In the genomic region with DNA sequence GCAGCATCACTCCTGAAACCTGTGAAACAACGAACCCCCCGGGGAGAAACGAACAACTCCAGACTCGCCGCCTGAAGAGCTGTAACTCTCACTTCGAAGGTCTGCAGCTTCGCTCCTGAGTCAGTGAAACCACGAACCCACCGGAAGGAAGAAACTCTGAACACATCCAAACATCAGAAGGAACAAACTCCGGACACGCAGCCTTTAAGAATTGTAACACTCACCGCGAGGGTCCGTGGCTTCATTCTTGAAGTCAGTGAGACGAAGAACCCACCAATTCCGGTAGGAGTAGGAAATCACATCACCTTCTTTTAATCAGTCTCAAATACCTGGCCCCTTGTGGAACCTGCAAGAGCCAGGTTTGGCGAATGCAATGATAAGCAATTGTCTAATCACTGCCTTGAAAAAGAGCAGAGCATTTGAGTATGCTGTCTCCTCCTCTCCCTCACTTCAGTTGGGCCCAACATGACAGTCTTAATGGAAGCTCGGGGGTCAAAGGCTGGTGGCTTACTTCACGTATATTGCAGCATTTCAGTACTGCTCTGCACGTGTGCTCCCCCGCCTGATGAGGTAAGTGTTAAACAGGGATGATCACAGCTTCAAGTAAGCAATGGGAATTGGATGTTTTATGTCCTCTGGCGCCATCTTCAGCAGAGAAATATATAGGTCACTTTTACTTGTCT, we compare ENCODE assay signal across 8 cellular contexts. TPM values are rescaled to one million over a fixed set of nuclear protein-coding genes. Genes with fewer than 3 reads are reported as not detected.
DNase-seq lines count a peak whose midpoint lies in the region; ATAC-seq, FAIRE-seq and TF ChIP-seq lines count a peak whose summit lies in the region.

No MANE protein-coding gene starts in this region.

- H3K79me1 ChIP-seq in H1 (ENCODE audit: low read depth, low read length): no peaks in the 10 kb centered on the region

- no peaks in the 10 kb centered on the region for H3K79me2 ChIP-seq in H1 (ENCODE audit: control insufficient read depth in 1 of 2, insufficient read depth in 2 of 2, low read length in 2 of 2)

- H4K5ac ChIP-seq in H1 (ENCODE audit: insufficient read length, low read depth, low read length): no peak overlapping the region

- TF ChIP-seq RAD21 in H1 (IDR thresholded peaks at IDR 0.05 in 1 of 2, conservative IDR thresholded peaks at IDR 0.05 in 1 of 2; ENCODE audit: low read depth in 2 of 2, low read length in 2 of 2): peak; percentile 89 to 93

- peaks cover 0 to 7% of the 10 kb centered on the region in 2 experiments; a peak in 1 of 4 replicates for H3K9me3 ChIP-seq in H1 (ENCODE audit: insufficient read depth in 2 of 2, low read depth in 1 of 2, low read length in 1 of 2)
- no peaks in the 10 kb centered on the region for H3K9me3 ChIP-seq in mucosa of descending colon

- H2AFZ ChIP-seq in H1 (ENCODE audit: low read length): peak overlapping the region; percentile 81

- no peak overlapping the region for H3K4ac ChIP-seq in H1 (replicated peaks; ENCODE audit: insufficient read length, low read depth, low read length)

- H3K36me3 ChIP-seq in H1 (ENCODE audit: control insufficient read depth in 2 of 4, insufficient read depth in 4 of 4, low read length in 3 of 4) (no peaks in the 10 kb centered on the region), mucosa of descending colon (ENCODE audit: low read depth) (no peaks in the 10 kb centered on the region)

- H3K14ac ChIP-seq in H1 (ENCODE audit: insufficient read length): no peak overlapping the region

- intact Hi-C loops in mucosa of descending colon (cut with DNase I, micrococcal nuclease): loop anchor here (1.0 to 5.0 kb wide), 3 partner anchors 45 to 286 kb away; no protein-coding TSS in a partner anchor

- no peak for TF ChIP-seq POLR2A in H1 (IDR thresholded peaks at IDR 0.05; ENCODE audit: control extremely low read depth in 1 of 2, low read depth in 2 of 2, low read length in 2 of 2)

- no peaks in the 10 kb centered on the region for H3K23me2 ChIP-seq in H1 (ENCODE audit: low read depth, low read length)

- H3K9ac ChIP-seq in H1 (replicated peaks in 1 of 4; ENCODE audit: extremely low read depth in 1 of 4, low read depth in 3 of 4, low read length in 3 of 4): no peak overlapping the region

- no peak overlapping the region for H4K91ac ChIP-seq in H1 (replicated peaks; ENCODE audit: insufficient read length, low read length)

- TF ChIP-seq EP300 in H1 (IDR thresholded peaks at IDR 0.05; ENCODE audit: borderline replicate concordance in 1 of 2, low read depth in 2 of 2, low read length in 2 of 2): no peak

- ATAC-seq in GM21423 (IDR thresholded peaks at IDR 0.05; ENCODE audit: unreplicated experiment): peak; percentile 95
- peak; percentile 96 for ATAC-seq in mucosa of descending colon
- peak; percentile 95 to 96 for ATAC-seq in stimulated activated naive B cell treated with anti-CD40 and anti-IgM and Interleukin-4, amounts not matched to agents 10 μg/mL and 1 μg/mL and 100 μg/mL, for 72 hours (replicated peaks)

- H2BK20ac ChIP-seq in H1 (ENCODE audit: low read length): no peak overlapping the region

- peaks cover 4 to 18% of the 10 kb centered on the region in 2 donors for H3K4me1 Mint-ChIP-seq in stimulated activated naive B cell treated with anti-CD40 and anti-IgM and Interleukin-4, amounts not matched to agents 10 μg/mL and 1 μg/mL and 100 μg/mL, for 72 hours

- H3K56ac ChIP-seq in H1 (replicated peaks; ENCODE audit: insufficient read length, low read depth, low read length): no peak overlapping the region

- peak; percentile 95 for FAIRE-seq in H1 (lab: Jason Lieb, UNC)

- peaks cover 0 to 3% (median 0%) of the 10 kb centered on the region in 4 experiments; a peak in 1 of 7 replicates for H3K4me1 ChIP-seq in H1 (replicated peaks in 1 of 4; ENCODE audit: control insufficient read depth in 3 of 4, insufficient read depth in 4 of 4, low read length in 3 of 4)
- no peaks in the 10 kb centered on the region for H3K4me1 ChIP-seq in mucosa of descending colon (ENCODE audit: low read depth)

- H3K4me3 ChIP-seq in H1 (ENCODE audit: extremely low read depth in 1 of 4, insufficient read depth in 2 of 4, low read depth in 3 of 4, low read length in 4 of 4) (no peak overlapping the region), mucosa of descending colon (no peak overlapping the region)

- H2BK15ac ChIP-seq in H1 (ENCODE audit: low read length): no peak overlapping the region

- no peaks in the 10 kb centered on the region for H3K27me3 Mint-ChIP-seq in stimulated activated naive B cell treated with anti-CD40 and anti-IgM and Interleukin-4, amounts not matched to agents 10 μg/mL and 1 μg/mL and 100 μg/mL, for 72 hours

- peak in 2 of 3 experiments; percentile 80; a peak in 3 of 4 replicates for TF ChIP-seq CTCF in H1 (IDR thresholded peaks at IDR 0.05; ENCODE audit: control extremely low read depth in 1 of 3, insufficient read depth in 1 of 3, low read depth in 1 of 3, low read length in 3 of 3)
- TF ChIP-seq CTCF in mucosa of descending colon (IDR thresholded peaks at IDR 0.05): peak; percentile 50

- peak; percentile 94 for DNase-seq in DMS53 (lab: John Stamatoyannopoulos, UW)
- peak; percentile 58 for DNase-seq in HPDE6-E6E7 (ENCODE audit: extremely low spot score)
- DNase-seq in NCI-H774 (lab: John Stamatoyannopoulos, UW): peak; percentile 63
- peak; percentile 49 to 59 for DNase-seq in activated CD4-positive, alpha-beta T cell treated with anti-CD3 and anti-CD28 coated beads, Interleukin-2, amount 50 U/mL, for 48 hours
- peak; percentile 27 to 51 for DNase-seq in H1 (ENCODE audit: low read depth in 1 of 2, low spot score in 2 of 2)
- peak in 1 of 3 donors; percentile 84 for DNase-seq in mucosa of descending colon
- peak; percentile 43 for DNase-seq in stimulated activated naive B cell treated with anti-CD40 and anti-IgM and Interleukin-4, amounts not matched to agents 10 μg/mL and 1 μg/mL and 100 μg/mL, for 72 hours

- POLR2A ChIA-PET in H1 (lab: Charles Lee; ENCODE audit: partially characterized antibody): interaction anchor here (0.6 to 2.7 kb wide), 8 partner anchors 46 to 952 kb away, joined by 3 to 7 read pairs (median 3); a partner anchor contains a TSS

- peaks cover 3 to 5% of the 10 kb centered on the region in 2 donors for H3K9me3 Mint-ChIP-seq in stimulated activated naive B cell treated with anti-CD40 and anti-IgM and Interleukin-4, amounts not matched to agents 10 μg/mL and 1 μg/mL and 100 μg/mL, for 72 hours

- no peak overlapping the region for H3K27ac Mint-ChIP-seq in stimulated activated naive B cell treated with anti-CD40 and anti-IgM and Interleukin-4, amounts not matched to agents 10 μg/mL and 1 μg/mL and 100 μg/mL, for 72 hours

- no peak overlapping the region for H3K18ac ChIP-seq in H1 (ENCODE audit: extremely low read depth, low read length)

- no peak overlapping the region for H3K27ac ChIP-seq in H1 (ENCODE audit: low read depth, low read length)

- peaks cover 0 to 5% (median 4%) of the 10 kb centered on the region in 4 experiments; a peak in 4 of 7 replicates for H3K27me3 ChIP-seq in H1 (replicated peaks in 1 of 4; ENCODE audit: control insufficient read depth in 3 of 4, extremely low read depth in 1 of 4, insufficient read depth in 3 of 4, low read length in 3 of 4)

- H4K8ac ChIP-seq in H1 (ENCODE audit: extremely low read depth, insufficient read depth, low read length): no peak overlapping the region

- H3K36me3 Mint-ChIP-seq in stimulated activated naive B cell treated with anti-CD40 and anti-IgM and Interleukin-4, amounts not matched to agents 10 μg/mL and 1 μg/mL and 100 μg/mL, for 72 hours: peaks cover 3 to 4% of the 10 kb centered on the region in 2 donors

- H2BK12ac ChIP-seq in H1 (ENCODE audit: low read depth, low read length): no peak overlapping the region

- no peak overlapping the region for H3K4me2 ChIP-seq in H1 (ENCODE audit: insufficient read depth in 1 of 2, low read depth in 2 of 2, low read length in 2 of 2)

- peak overlapping the region; percentile 56 to 75 for H3K4me3 Mint-ChIP-seq in stimulated activated naive B cell treated with anti-CD40 and anti-IgM and Interleukin-4, amounts not matched to agents 10 μg/mL and 1 μg/mL and 100 μg/mL, for 72 hours

- 74% methylated on average over 22 of the region's 22 CpGs; no CpG with 5 or more reads in 1 of the 2 experiments for WGBS in H1 (ENCODE audit: extremely low coverage in 1 of 2, insufficient coverage in 1 of 2, insufficient read length in 1 of 2, insufficient replicate concordance in 2 of 2, low coverage in 1 of 2, low lambda C conversion rate in 2 of 2, missing lambda C conversion rate in 1 of 2), 2 experiments

- H2AK5ac ChIP-seq in H1 (ENCODE audit: low read depth, low read length): no peak overlapping the region

- no peaks in the 10 kb centered on the region for H4K20me1 ChIP-seq in H1 (replicated peaks in 1 of 2; ENCODE audit: control insufficient read depth in 1 of 2, insufficient read depth in 2 of 2, low read length in 2 of 2)

- no peak overlapping the region for H2BK120ac ChIP-seq in H1 (replicated peaks; ENCODE audit: low read depth, low read length)

- CTCF ChIA-PET in H1 (lab: Charles Lee; ENCODE audit: partially characterized antibody): interaction anchor here (0.6 to 4.6 kb wide), 40 partner anchors 8 to 554 kb away, joined by 3 to 88 read pairs (median 4); a partner anchor contains a TSS

- no peak overlapping the region for H3K23ac ChIP-seq in H1 (ENCODE audit: insufficient read length)

- H2BK5ac ChIP-seq in H1 (ENCODE audit: low read depth, low read length): no peak overlapping the region

RNA-seq across cellular contexts. Expression of a gene that starts 0.5 kb away (rescaled TPM):
- total RNA-seq in H1 (2021; fragmentation: NEBNext Ultra II Directional; extraction: Animal tissue kit (Norgen Biotek cat#: 25700)): not detected in 2 replicates
- 0.11 TPM in 2 replicates for polyA plus RNA-seq in H1 (2011; rRNA removed)
- 0.19 TPM for polyA plus RNA-seq in H1 (2011; cell fraction: cytosol; rRNA removed)
- 0.27 TPM for polyA plus RNA-seq in H1 (2011; cell fraction: nucleus; rRNA removed)
- 0.11 TPM in 1 of 4 replicates, not detected in the others for polyA plus RNA-seq in H1 (2012, experiment 1 of 2)
- not detected for polyA plus RNA-seq in H1 (2012, experiment 2 of 2)
- polyA plus RNA-seq in H1 (2013, experiment 1 of 2): not detected
- polyA plus RNA-seq in H1 (2013, experiment 2 of 2): not detected
- 0.32 and 0.39 TPM in 2 replicates for polyA minus RNA-seq in H1 (2011; rRNA and poly(A)+ RNA removed)
- not detected for polyA minus RNA-seq in H1 (2011; cell fraction: cytosol; rRNA and poly(A)+ RNA removed)
- polyA minus RNA-seq in H1 (2011; cell fraction: nucleus; rRNA and poly(A)+ RNA removed): 1.4 TPM
- total RNA-seq in mucosa of descending colon: under 1 TPM in 1 of 3 donors, not detected in 2; 0.17 TPM

RNA-seq across cellular contexts. Expression of a gene that starts 58.0 kb away (rescaled TPM):
- total RNA-seq in H1 (2021; fragmentation: NEBNext Ultra II Directional; extraction: Animal tissue kit (Norgen Biotek cat#: 25700)): 15.2 and 15.8 TPM in 2 replicates
- polyA plus RNA-seq in H1 (2011; rRNA removed): 4.1 and 6.7 TPM in 2 replicates
- 8.6 TPM for polyA plus RNA-seq in H1 (2011; cell fraction: cytosol; rRNA removed)
- polyA plus RNA-seq in H1 (2011; cell fraction: nucleus; rRNA removed): 9.9 TPM
- 8.0 to 14.9 TPM (median 10.2 TPM) in 4 replicates for polyA plus RNA-seq in H1 (2012, experiment 1 of 2)
- polyA plus RNA-seq in H1 (2012, experiment 2 of 2): 1.0 TPM
- polyA plus RNA-seq in H1 (2013, experiment 1 of 2): 13.0 TPM
- polyA plus RNA-seq in H1 (2013, experiment 2 of 2): 12.4 TPM
- polyA minus RNA-seq in H1 (2011; rRNA and poly(A)+ RNA removed): 7.6 and 10.4 TPM in 2 replicates
- 5.2 TPM for polyA minus RNA-seq in H1 (2011; cell fraction: cytosol; rRNA and poly(A)+ RNA removed)
- 20.6 TPM for polyA minus RNA-seq in H1 (2011; cell fraction: nucleus; rRNA and poly(A)+ RNA removed)
- 1 to 10 TPM; 1.7 to 3.5 (median 3.0) TPM for total RNA-seq in mucosa of descending colon
